In genomic region chr2:108972663-108973062, GRCh38 we compare ENCODE assay signal across 21 cellular contexts. TPM values are rescaled to one million over a fixed set of nuclear protein-coding genes. Genes with fewer than 3 reads are reported as not detected.
"Had no signal": no experiment of that assay in that cellular context is flagged by ENCODE, and none has a peak within 500 bp of the region (broad histone marks: within the 10 kb centered on the region; RNA-seq: fewer than 3 reads in every experiment).

No MANE protein-coding gene starts in this region.

- H3K9me3 ChIP-seq: gastroesophageal sphincter, heart left ventricle, neutrophil, upper lobe of left lung had no signal

- H3K27ac ChIP-seq: gastroesophageal sphincter, heart left ventricle, neutrophil, parathyroid adenoma, upper lobe of left lung, WERI-Rb-1 had no signal

- H3K79me2 ChIP-seq: parathyroid adenoma had no signal

- H3K36me3 Mint-ChIP-seq: activated naive CD4-positive, alpha-beta T cell treated with anti-CD3 and anti-CD28 coated beads, Interleukin-2, amount 50 U/mL, for 72 hours; memory B cell; natural killer cell had no signal

- DNase-seq: activated CD4-positive, alpha-beta T cell treated with anti-CD3 and anti-CD28 coated beads for 1 hour; activated CD8-positive, alpha-beta memory T cell treated with anti-CD3 and anti-CD28 coated beads for 24 hours; activated CD8-positive, alpha-beta memory T cell treated with anti-CD3 and anti-CD28 coated beads, Interleukin-2, amount 50 U/mL, for 48 hours; activated gamma-delta T cell; activated T-cell treated with anti-CD3 and anti-CD28 coated beads, Interleukin-2, amount 50 U/mL, for 72 hours; dermis blood vessel endothelial cell; effector memory CD8-positive, alpha-beta T cell; natural killer cell; stimulated activated CD4-positive, alpha-beta T cell treated with anti-CD3 and anti-CD28 coated beads, Interleukin-2, amount 100 ng/mL, for 24 hours; stimulated activated naive CD4-positive, alpha-beta T cell treated with Interleukin-2 at 50 U/mL for 16 hours; upper lobe of left lung; WERI-Rb-1 had no signal

- H3K4me3 Mint-ChIP-seq: activated T-cell treated with anti-CD3 and anti-CD28 coated beads, Interleukin-2, amount 50 U/mL, for 72 hours; effector memory CD8-positive, alpha-beta T cell; memory B cell; natural killer cell had no signal

- H3K9ac ChIP-seq: parathyroid adenoma had no signal

- H3K4me1 Mint-ChIP-seq: natural killer cell had no signal

- H3K27ac Mint-ChIP-seq: activated naive CD4-positive, alpha-beta T cell treated with anti-CD3 and anti-CD28 coated beads, Interleukin-2, amount 50 U/mL, for 72 hours; activated T-cell treated with anti-CD3 and anti-CD28 coated beads, Interleukin-2, amount 50 U/mL, for 72 hours; memory B cell; natural killer cell had no signal

- H3K4me1 ChIP-seq: gastroesophageal sphincter, heart left ventricle, upper lobe of left lung had no signal

- H3K36me3 ChIP-seq: gastroesophageal sphincter, heart left ventricle, neutrophil, upper lobe of left lung, WERI-Rb-1 had no signal

- H3K27me3 ChIP-seq: heart left ventricle, neutrophil, upper lobe of left lung had no signal

- H3K9me3 Mint-ChIP-seq: activated naive CD4-positive, alpha-beta T cell treated with anti-CD3 and anti-CD28 coated beads, Interleukin-2, amount 50 U/mL, for 72 hours; activated T-cell treated with anti-CD3 and anti-CD28 coated beads, Interleukin-2, amount 50 U/mL, for 72 hours; effector memory CD8-positive, alpha-beta T cell; memory B cell; natural killer cell had no signal

- H3K4me3 ChIP-seq: gastroesophageal sphincter, heart left ventricle, upper lobe of left lung had no signal

- H2AFZ ChIP-seq: parathyroid adenoma had no signal

- ATAC-seq: effector memory CD8-positive, alpha-beta T cell; natural killer cell had no signal

RNA-seq across cellular contexts. Expression of gene EDAR, which starts 16.4 kb away (rescaled TPM):
- total RNA-seq: cerebellum; dermis blood vessel endothelial cell; T-helper 2 cell treated with Interferon-gamma antibody and Interleukin-4, amounts not matched to agents 100 ng/mL and 5 ng/mL, for 36 hours; temporal lobe had no signal
